ENCODE assay signal across 9 cellular contexts in genomic region chr6:119346450-119346849, GRCh38. TPM values are rescaled to one million over a fixed set of nuclear protein-coding genes. Genes with fewer than 3 reads are reported as not detected.
A peak's percentile ranks its signal among the peaks of the same experiment; 100 is the strongest.
DNase-seq lines count a peak whose midpoint lies in the region; ATAC-seq and TF ChIP-seq lines count a peak whose summit lies in the region.
"Had no signal": no experiment of that assay in that cellular context is flagged by ENCODE, and none has a peak within 500 bp of the region (broad histone marks: within the 10 kb centered on the region; RNA-seq: fewer than 3 reads in every experiment).

No MANE protein-coding gene starts in this region.

- H3K9me3 ChIP-seq in heart right ventricle (no peaks in the 10 kb centered on the region), body of pancreas (no peaks in the 10 kb centered on the region), muscle layer of duodenum (ENCODE audit: control insufficient read depth in 1 of 2, low read length in 2 of 2) (no peaks in the 10 kb centered on the region)

- H3K4me1 ChIP-seq in heart right ventricle (peaks cover 0 to 73% (median 40%) of the 10 kb centered on the region in 9 donors), body of pancreas (peaks cover 50% of the 10 kb centered on the region), muscle layer of duodenum (ENCODE audit: control insufficient read depth in 1 of 2, insufficient read depth in 2 of 2, low read length in 2 of 2) (peaks cover 4 to 23% of the 10 kb centered on the region in 2 donors), urinary bladder (ENCODE audit: insufficient read depth) (peaks cover 2% of the 10 kb centered on the region)

- H3K27me3 ChIP-seq in heart right ventricle (no peaks in the 10 kb centered on the region), body of pancreas (no peaks in the 10 kb centered on the region), muscle layer of duodenum (ENCODE audit: low read depth, low read length) (no peaks in the 10 kb centered on the region)

- TF ChIP-seq CTCF in heart right ventricle (IDR thresholded peaks at IDR 0.05) (no peak), body of pancreas (IDR thresholded peaks at IDR 0.05) (no peak)

- ATAC-seq in heart right ventricle (no peak), left cardiac atrium (no peak), body of pancreas (no peak)

- DNase-seq in heart right ventricle, result no peak
- no peak for DNase-seq in left cardiac atrium
- DNase-seq in body of pancreas, result no peak
- DNase-seq in medulla oblongata (ENCODE audit: extremely low spot score), result no peak
- DNase-seq in CD1c-positive myeloid dendritic cell (ENCODE audit: extremely low spot score), result no peak
- DNase-seq in islet precursor cell, result no peak
- DNase-seq: activated naive CD4-positive, alpha-beta T cell treated with anti-CD3 and anti-CD28 coated beads, Interleukin-2, amount 50 U/mL, for 16 hours had no signal

- H3K36me3 ChIP-seq in heart right ventricle (peaks cover 0 to 25% (median 0%) of the 10 kb centered on the region in 9 donors), body of pancreas (replicated peaks in 1 of 2; ENCODE audit: insufficient read depth in 1 of 2, low read depth in 2 of 2) (no peaks in the 10 kb centered on the region), muscle layer of duodenum (ENCODE audit: control insufficient read depth in 1 of 2, insufficient read depth in 2 of 2, low read length in 2 of 2) (no peaks in the 10 kb centered on the region), urinary bladder (ENCODE audit: insufficient read depth) (no peaks in the 10 kb centered on the region)

- H3K4me3 ChIP-seq in heart right ventricle (peak overlapping the region in 9 of 10 donors; percentile 81 to 99 (median 95)), body of pancreas (peak overlapping the region in 1 of 2 donors; percentile 2), muscle layer of duodenum (ENCODE audit: low read depth in 1 of 2, low read length in 2 of 2) (peak overlapping the region; percentile 75 to 99), urinary bladder (ENCODE audit: low read depth, low read length) (peak overlapping the region; percentile 96)

- TF ChIP-seq POLR2A in body of pancreas (IDR thresholded peaks at IDR 0.05), result no peak

- H3K27ac ChIP-seq in heart right ventricle (peak overlapping the region in 4 of 10 donors; percentile 35 to 99 (median 99)), body of pancreas (peak overlapping the region in 3 of 4 donors; percentile 19 to 96 (median 88)), muscle layer of duodenum (ENCODE audit: low read length) (peak overlapping the region; percentile 46), urinary bladder (ENCODE audit: low read depth) (no peak overlapping the region)

- 70 to 83% methylated on average over 8 of the region's 8 CpGs for WGBS in heart right ventricle, 2 donors
- WGBS in body of pancreas, 2 donors, result 30 to 41% methylated on average over 8 of the region's 8 CpGs
- WGBS in urinary bladder, result 29% methylated on average over 8 of the region's 8 CpGs

- intact Hi-C loops in heart right ventricle (cut with DNase I) (loop anchor here in 7 of 10 donors (5.0 to 10.0 kb wide), 5 partner anchors 104 to 202 kb away; no protein-coding TSS in a partner anchor), left cardiac atrium (cut with DNase I) (loop anchor here in 1 of 2 donors (10.0 kb wide), 1 partner anchor 202 kb away; no protein-coding TSS in a partner anchor), body of pancreas (cut with DNase I) (no loop called here)

RNA-seq across cellular contexts. Expression of gene MAN1A1, which starts 3.1 kb away (rescaled TPM):
- total RNA-seq in heart right ventricle (10 to 100 TPM in 6 of 10 donors, 1 to 10 TPM in 4; 6.2 to 22.0 (median 11.7) TPM), left cardiac atrium (10 to 100 TPM; 30.3 to 45.0 TPM), body of pancreas (100 to 1,000 TPM in 1 of 2 donors, 10 to 100 TPM in 1; 85.4 to 109 TPM), urinary bladder (245 TPM)
- polyA plus RNA-seq in heart right ventricle (1 to 10 TPM; 6.6 to 8.9 TPM), urinary bladder (98.6 TPM)
